ENCODE assay signal across 1 cellular context in genomic region chr20:10675456-10675848, GRCh38.
TF ChIP-seq lines count a peak whose summit lies in the region.

No MANE protein-coding gene starts in this region.

TF ChIP-seq in WTC11, 78 proteins besides CTCF, POLR2A, EP300 and RAD21 (continued from another document):
- TF ChIP-seq, protein P1, sequence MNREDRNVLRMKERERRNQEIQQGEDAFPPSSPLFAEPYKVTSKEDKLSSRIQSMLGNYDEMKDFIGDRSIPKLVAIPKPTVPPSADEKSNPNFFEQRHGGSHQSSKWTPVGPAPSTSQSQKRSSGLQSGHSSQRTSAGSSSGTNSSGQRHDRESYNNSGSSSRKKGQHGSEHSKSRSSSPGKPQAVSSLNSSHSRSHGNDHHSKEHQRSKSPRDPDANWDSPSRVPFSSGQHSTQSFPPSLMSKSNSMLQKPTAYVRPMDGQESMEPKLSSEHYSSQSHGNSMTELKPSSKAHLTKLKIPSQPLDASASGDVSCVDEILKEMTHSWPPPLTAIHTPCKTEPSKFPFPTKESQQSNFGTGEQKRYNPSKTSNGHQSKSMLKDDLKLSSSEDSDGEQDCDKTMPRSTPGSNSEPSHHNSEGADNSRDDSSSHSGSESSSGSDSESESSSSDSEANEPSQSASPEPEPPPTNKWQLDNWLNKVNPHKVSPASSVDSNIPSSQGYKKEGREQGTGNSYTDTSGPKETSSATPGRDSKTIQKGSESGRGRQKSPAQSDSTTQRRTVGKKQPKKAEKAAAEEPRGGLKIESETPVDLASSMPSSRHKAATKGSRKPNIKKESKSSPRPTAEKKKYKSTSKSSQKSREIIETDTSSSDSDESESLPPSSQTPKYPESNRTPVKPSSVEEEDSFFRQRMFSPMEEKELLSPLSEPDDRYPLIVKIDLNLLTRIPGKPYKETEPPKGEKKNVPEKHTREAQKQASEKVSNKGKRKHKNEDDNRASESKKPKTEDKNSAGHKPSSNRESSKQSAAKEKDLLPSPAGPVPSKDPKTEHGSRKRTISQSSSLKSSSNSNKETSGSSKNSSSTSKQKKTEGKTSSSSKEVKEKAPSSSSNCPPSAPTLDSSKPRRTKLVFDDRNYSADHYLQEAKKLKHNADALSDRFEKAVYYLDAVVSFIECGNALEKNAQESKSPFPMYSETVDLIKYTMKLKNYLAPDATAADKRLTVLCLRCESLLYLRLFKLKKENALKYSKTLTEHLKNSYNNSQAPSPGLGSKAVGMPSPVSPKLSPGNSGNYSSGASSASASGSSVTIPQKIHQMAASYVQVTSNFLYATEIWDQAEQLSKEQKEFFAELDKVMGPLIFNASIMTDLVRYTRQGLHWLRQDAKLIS (CRISPR knock-in tag; IDR thresholded peaks at IDR 0.05; ENCODE audit: borderline replicate concordance): no peak
TF ChIP-seq in WTC11: peak in this region for 0.
